ENCODE assay signal across 21 cellular contexts in genomic region chr5:119022773-119023172, GRCh38. TPM values are rescaled to one million over a fixed set of nuclear protein-coding genes. Genes with fewer than 3 reads are reported as not detected.
A peak's percentile ranks its signal among the peaks of the same experiment; 100 is the strongest.
DNase-seq lines count a peak whose midpoint lies in the region; ATAC-seq and TF ChIP-seq lines count a peak whose summit lies in the region.
"Had no signal": no experiment of that assay in that cellular context is flagged by ENCODE, and none has a peak within 500 bp of the region (broad histone marks: within the 10 kb centered on the region; RNA-seq: fewer than 3 reads in every experiment).

No MANE protein-coding gene starts in this region.

- 2 to 18% (median 14%) methylated on average over 1 of the region's 1 CpG for WGBS in ovary, 3 donors

- no peaks in the 10 kb centered on the region for H3K27me3 Mint-ChIP-seq in stimulated activated naive CD8-positive, alpha-beta T cell treated with anti-CD3 and anti-CD28 coated beads, Interleukin-15, amount 100 ng/mL, for 72 hours
- H3K27me3 Mint-ChIP-seq in T-helper 17 cell = no peaks in the 10 kb centered on the region

- intact Hi-C loops in left colon (cut with DNase I, micrococcal nuclease) = no loop called here
- intact Hi-C loops in ovary (cut with DNase I) = no loop called here

- H3K4me1 Mint-ChIP-seq in stimulated activated naive CD8-positive, alpha-beta T cell treated with anti-CD3 and anti-CD28 coated beads, Interleukin-15, amount 100 ng/mL, for 72 hours = peaks cover 17% of the 10 kb centered on the region
- H3K4me1 Mint-ChIP-seq in T-helper 17 cell = peaks cover 6% of the 10 kb centered on the region

- no peaks in the 10 kb centered on the region for H3K36me3 ChIP-seq in ovary
- H3K36me3 ChIP-seq: SJCRH30 had no signal

- H3K27me3 ChIP-seq in ovary = no peaks in the 10 kb centered on the region
- H3K27me3 ChIP-seq: SJCRH30 had no signal

- DNase-seq in stimulated activated naive CD8-positive, alpha-beta T cell treated with anti-CD3 and anti-CD28 coated beads, Interleukin-15, Interleukin-2, amounts not matched to agents 100 U/mL and 50 U/mL, for 24 hours = no peak
- no peak for DNase-seq in stimulated activated naive CD8-positive, alpha-beta T cell treated with anti-CD3 and anti-CD28 coated beads, Interleukin-15, amount 100 ng/mL, for 72 hours
- DNase-seq in T-helper 17 cell = no peak
- DNase-seq in left colon = no peak
- no peak for DNase-seq in putamen (ENCODE audit: low spot score)
- DNase-seq in UCSD-AML1 (lab: John Stamatoyannopoulos, UW; ENCODE audit: unreplicated experiment) = no peak
- DNase-seq in ovary = no peak
- no peak for DNase-seq in GM19240 (ENCODE audit: insufficient read length, low spot score)
- DNase-seq: AML-193, DMS53, NCI-H1105, NCI-H146, NCI-H2029, NCI-H226, NCI-H524, NCI-H774, OCI-M1 had no signal

- peak; percentile 77 for ATAC-seq in stimulated activated naive CD8-positive, alpha-beta T cell treated with anti-CD3 and anti-CD28 coated beads, Interleukin-15, Interleukin-2, amounts not matched to agents 100 U/mL and 50 U/mL, for 24 hours
- ATAC-seq in stimulated activated naive CD8-positive, alpha-beta T cell treated with anti-CD3 and anti-CD28 coated beads, Interleukin-15, amount 100 ng/mL, for 72 hours = no peak
- ATAC-seq in T-helper 17 cell = no peak
- ATAC-seq in left colon = peak; percentile 81
- ATAC-seq: HCT116 had no signal

- TF ChIP-seq POLR2A in ovary (IDR thresholded peaks at IDR 0.05) = no peak

- no peak overlapping the region for H3K4me3 ChIP-seq in ovary
- H3K4me3 ChIP-seq: SJCRH30 had no signal

- H3K9me3 ChIP-seq in T-helper 17 cell (ENCODE audit: control insufficient read depth, low read length, poor library complexity, severe bottlenecking) (no peaks in the 10 kb centered on the region), ovary (no peaks in the 10 kb centered on the region)
- H3K9me3 ChIP-seq: SJCRH30 had no signal

- no peak for TF ChIP-seq EP300 in ovary (IDR thresholded peaks at IDR 0.05)

- H3K9me3 Mint-ChIP-seq in stimulated activated naive CD8-positive, alpha-beta T cell treated with anti-CD3 and anti-CD28 coated beads, Interleukin-15, amount 100 ng/mL, for 72 hours = no peaks in the 10 kb centered on the region

- H3K27ac Mint-ChIP-seq in stimulated activated naive CD8-positive, alpha-beta T cell treated with anti-CD3 and anti-CD28 coated beads, Interleukin-15, amount 100 ng/mL, for 72 hours = no peak overlapping the region
- H3K27ac Mint-ChIP-seq in T-helper 17 cell = peak overlapping the region; percentile 76

- no peak overlapping the region for H3K4me3 Mint-ChIP-seq in stimulated activated naive CD8-positive, alpha-beta T cell treated with anti-CD3 and anti-CD28 coated beads, Interleukin-15, amount 100 ng/mL, for 72 hours
- H3K4me3 Mint-ChIP-seq in T-helper 17 cell = no peak overlapping the region

- H3K36me3 Mint-ChIP-seq in T-helper 17 cell (ENCODE audit: low read depth) = no peaks in the 10 kb centered on the region

- no peak for TF ChIP-seq CTCF in ovary (IDR thresholded peaks at IDR 0.05)

- no peaks in the 10 kb centered on the region for H3K4me1 ChIP-seq in ovary (ENCODE audit: insufficient read depth)
- H3K4me1 ChIP-seq: SJCRH30 had no signal

- no peak overlapping the region for H3K27ac ChIP-seq in ovary
- H3K27ac ChIP-seq: C4-2B, KMS-11, SJCRH30 had no signal

RNA-seq across cellular contexts. Expression of gene DTWD2, which starts 34.4 kb away (rescaled TPM):
- total RNA-seq in T-helper 17 cell (1 to 10 TPM; 1.9 to 2.2 TPM), left colon (10 to 100 TPM; 11.9 to 12.4 TPM), ovary (10 to 100 TPM in 1 of 7 donors, 1 to 10 TPM in 6; 3.2 to 12.5 (median 5.3) TPM)
- 1 to 10 TPM; 1.5 to 5.3 TPM for polyA plus RNA-seq in ovary

RNA-seq across cellular contexts. Expression of gene DMXL1, which starts 48.1 kb away (rescaled TPM):
- total RNA-seq in T-helper 17 cell (10 to 100 TPM; 28.9 to 38.3 TPM), left colon (10 to 100 TPM; 48.0 to 49.6 TPM), ovary (10 to 100 TPM; 33.9 to 50.1 (median 40.6) TPM)
- 10 to 100 TPM; 11.9 to 19.2 TPM for polyA plus RNA-seq in ovary

Comparison
In these comparisons a context has a peak if more than half of its experiments do, and no peak if none do; other contexts are left out.
1. ATAC-seq: peak in stimulated activated naive CD8-positive, alpha-beta T cell treated with anti-CD3 and anti-CD28 coated beads, Interleukin-15, Interleukin-2, amounts not matched to agents 100 U/mL and 50 U/mL, for 24 hours (single experiment) and left colon (single experiment); none in stimulated activated naive CD8-positive, alpha-beta T cell treated with anti-CD3 and anti-CD28 coated beads, Interleukin-15, amount 100 ng/mL, for 72 hours (single experiment) and T-helper 17 cell (single experiment).